ENCODE assay signal across 16 cellular contexts in genomic region chr5:82106207-82106606, GRCh38.
A peak's percentile ranks its signal among the peaks of the same experiment; 100 is the strongest.
DNase-seq lines count a peak whose midpoint lies in the region; ATAC-seq and TF ChIP-seq lines count a peak whose summit lies in the region.
"Had no signal": no experiment of that assay in that cellular context is flagged by ENCODE, and none has a peak within 500 bp of the region (broad histone marks: within the 10 kb centered on the region; RNA-seq: fewer than 3 reads in every experiment).

No MANE protein-coding gene starts in this region.

- ATAC-seq in left lung: peak; percentile 78
- ATAC-seq: activated CD8-positive, alpha-beta T cell treated with anti-CD3 and anti-CD28 coated beads, Interleukin-2, amount 10 ng/mL, durations not matched to agents 7 days and 5 days had no signal

- H3K27me3 ChIP-seq in left lung: no peaks in the 10 kb centered on the region
- H3K27me3 ChIP-seq: BE2C had no signal

- H3K9me3 ChIP-seq in left lung: no peaks in the 10 kb centered on the region
- H3K9me3 ChIP-seq: BE2C had no signal

- CTCF ChIA-PET in activated naive CD4-positive, alpha-beta T cell treated with anti-CD3 and anti-CD28 coated beads for 36 hours (lab: Charles Lee): interaction anchor here (0.6 to 1.3 kb wide), 2 partner anchors 120 to 164 kb away, joined by 3 to 4 read pairs; no protein-coding TSS in a partner anchor

- H3K9me3 Mint-ChIP-seq in activated naive CD4-positive, alpha-beta T cell treated with anti-CD3 and anti-CD28 coated beads for 36 hours: no peaks in the 10 kb centered on the region
- H3K9me3 Mint-ChIP-seq: central memory CD8-positive, alpha-beta T cell; naive B cell had no signal

- peak overlapping the region in 1 of 2 donors; percentile 23 for H3K27ac ChIP-seq in left lung

- H3K4me3 ChIP-seq in epithelial cell of esophagus (ENCODE audit: low read length) (no peak overlapping the region), left lung (no peak overlapping the region)

- in situ Hi-C loops in G401 (cut with HindIII; ENCODE audit: low sequenced_read_pairs): no loop called here

- intact Hi-C loops in left lung (cut with DNase I): no loop called here
- intact Hi-C loops in activated naive CD4-positive, alpha-beta T cell treated with anti-CD3 and anti-CD28 coated beads for 36 hours (cut with micrococcal nuclease): loop anchor here (2.0 to 10.0 kb wide), 3 partner anchors 121 to 685 kb away; partner anchors contain the start of gene SSBP2

- DNase-seq in G401 (ENCODE audit: low spot score) (peak; percentile 84), M059J (ENCODE audit: low read depth) (peak; percentile 34), epithelial cell of esophagus (ENCODE audit: low read depth) (peak; percentile 73), left lung (no peak), NOMO-1 (lab: John Stamatoyannopoulos, UW; ENCODE audit: unreplicated experiment in 2 of 2) (no peak), SW480 (ENCODE audit: low spot score) (no peak)
- no peak for DNase-seq in activated naive CD4-positive, alpha-beta T cell treated with anti-CD3 and anti-CD28 coated beads for 36 hours
- no peak for DNase-seq in activated CD8-positive, alpha-beta memory T cell treated with anti-CD3 and anti-CD28 coated beads, Interleukin-2, amount 50 U/mL, for 48 hours
- DNase-seq: activated CD8-positive, alpha-beta T cell treated with anti-CD3 and anti-CD28 coated beads, Interleukin-2, amount 10 ng/mL, durations not matched to agents 7 days and 5 days; activated naive CD4-positive, alpha-beta T cell; BE2C; naive B cell; NCI-H1092 treated with DMSO at 0.1 percent for 48 hours; NCI-H524 treated with DMSO at 0.1 percent for 48 hours; SHP77 had no signal

- no peaks in the 10 kb centered on the region for H3K36me3 Mint-ChIP-seq in activated naive CD4-positive, alpha-beta T cell treated with anti-CD3 and anti-CD28 coated beads for 36 hours (ENCODE audit: low read depth)
- H3K36me3 Mint-ChIP-seq: naive B cell had no signal

- peaks cover 6 to 13% of the 10 kb centered on the region in 2 donors for H3K4me1 ChIP-seq in left lung
- H3K4me1 ChIP-seq: BE2C had no signal

- no peak for TF ChIP-seq CTCF in epithelial cell of esophagus (IDR thresholded peaks at IDR 0.05; ENCODE audit: insufficient read depth, low read depth, low read length, missing control alignments)
- TF ChIP-seq CTCF in left lung (IDR thresholded peaks at IDR 0.05): no peak

- no peaks in the 10 kb centered on the region for H3K36me3 ChIP-seq in left lung
- H3K36me3 ChIP-seq: BE2C had no signal

- H3K4me1 Mint-ChIP-seq in activated naive CD4-positive, alpha-beta T cell treated with anti-CD3 and anti-CD28 coated beads for 36 hours (ENCODE audit: low read depth): peaks cover 15% of the 10 kb centered on the region

- no peaks in the 10 kb centered on the region for H3K27me3 Mint-ChIP-seq in activated naive CD4-positive, alpha-beta T cell treated with anti-CD3 and anti-CD28 coated beads for 36 hours (ENCODE audit: low read depth)
- H3K27me3 Mint-ChIP-seq: central memory CD8-positive, alpha-beta T cell; naive B cell had no signal

- H3K4me3 Mint-ChIP-seq in activated naive CD4-positive, alpha-beta T cell treated with anti-CD3 and anti-CD28 coated beads for 36 hours: no peak overlapping the region
- H3K4me3 Mint-ChIP-seq: activated CD8-positive, alpha-beta T cell treated with anti-CD3 and anti-CD28 coated beads, Interleukin-2, amount 10 ng/mL, durations not matched to agents 7 days and 5 days; central memory CD8-positive, alpha-beta T cell; naive B cell had no signal

- no peak overlapping the region for H3K27ac Mint-ChIP-seq in activated naive CD4-positive, alpha-beta T cell treated with anti-CD3 and anti-CD28 coated beads for 36 hours
- H3K27ac Mint-ChIP-seq: activated CD8-positive, alpha-beta T cell treated with anti-CD3 and anti-CD28 coated beads, Interleukin-2, amount 10 ng/mL, durations not matched to agents 7 days and 5 days; naive B cell had no signal

Comparison
In these comparisons a context has a peak if more than half of its experiments do, and no peak if none do; other contexts are left out.
1. DNase-seq: peak in G401 (single experiment), M059J (single experiment) and epithelial cell of esophagus (single experiment); none in left lung (0 of 2), activated naive CD4-positive, alpha-beta T cell treated with anti-CD3 and anti-CD28 coated beads for 36 hours (single experiment), activated CD8-positive, alpha-beta memory T cell treated with anti-CD3 and anti-CD28 coated beads, Interleukin-2, amount 50 U/mL, for 48 hours (single experiment), NOMO-1 (0 of 2) and SW480 (single experiment).